Comparison of ENCODE assay signal across 21 cellular contexts in the genomic region with DNA sequence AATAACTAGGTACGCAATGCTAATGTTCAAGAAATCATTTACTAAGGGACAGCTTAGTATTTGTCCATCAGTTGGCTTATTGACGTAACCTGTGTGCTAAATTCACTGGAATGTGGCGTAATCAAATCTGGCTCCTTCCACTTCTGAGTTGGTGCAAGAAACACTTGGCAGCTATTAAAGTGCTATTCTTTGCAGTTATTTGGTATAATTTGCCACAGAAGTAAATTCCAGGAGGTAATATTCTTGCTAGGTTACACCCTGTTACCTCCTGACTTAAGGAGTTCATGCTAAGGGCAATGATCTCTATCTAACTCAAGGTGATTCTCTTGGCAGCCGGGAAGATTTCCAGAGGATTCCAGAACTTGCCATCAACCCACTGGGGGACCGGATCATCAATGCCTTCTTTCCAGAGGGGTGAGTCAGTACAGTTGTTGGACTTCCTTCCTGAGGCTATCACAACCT. TPM values are rescaled to one million over a fixed set of nuclear protein-coding genes. Genes with fewer than 3 reads are reported as not detected.
DNase-seq lines count a peak whose midpoint lies in the region; ATAC-seq and TF ChIP-seq lines count a peak whose summit lies in the region.
"Had no signal": no experiment of that assay in that cellular context is flagged by ENCODE, and none has a peak within 500 bp of the region (broad histone marks: within the 10 kb centered on the region; RNA-seq: fewer than 3 reads in every experiment).

No MANE protein-coding gene starts in this region.

- H3K36me3 ChIP-seq in lung (ENCODE audit: control insufficient read depth in 2 of 2, insufficient read depth in 2 of 2, low read length in 2 of 2), result peaks cover 6 to 15% of the 10 kb centered on the region in 2 donors

- no peaks in the 10 kb centered on the region for H3K27me3 ChIP-seq in right cardiac atrium (ENCODE audit: control insufficient read depth, insufficient read depth)
- no peaks in the 10 kb centered on the region for H3K27me3 ChIP-seq in lung (ENCODE audit: control insufficient read depth, insufficient read depth)
- H3K27me3 ChIP-seq: testis had no signal

- intact Hi-C loops in left cardiac atrium (cut with DNase I) (no loop called here), right cardiac atrium (cut with DNase I) (no loop called here)

- no peak overlapping the region for H3K27ac ChIP-seq in right cardiac atrium (ENCODE audit: low read length)
- H3K27ac ChIP-seq in lung (ENCODE audit: low read depth in 1 of 2, low read length in 1 of 2), result peak overlapping the region in 1 of 2 donors; percentile 20
- H3K27ac ChIP-seq: testis had no signal

- DNase-seq in left cardiac atrium (no peak), right cardiac atrium (no peak), fibroblast of mammary gland (ENCODE audit: low read depth) (peak; percentile 36), lung (ENCODE audit: low spot score) (peak; percentile 57), medulla oblongata (ENCODE audit: extremely low spot score) (no peak)
- DNase-seq: activated CD4-positive, alpha-beta memory T cell treated with anti-CD3 and anti-CD28 coated beads for 36 hours; activated naive CD8-positive, alpha-beta T cell treated with anti-CD3 and anti-CD28 coated beads, Interleukin-2, amount 10 ng/mL, durations not matched to agents 7 days and 5 days; activated T-cell treated with anti-CD3 and anti-CD28 coated beads, Interleukin-2, amount 50 U/mL, for 48 hours; CD4-positive, alpha-beta memory T cell; central memory CD4-positive, alpha-beta T cell; naive thymus-derived CD4-positive, alpha-beta T cell; NCI-H1694; NCI-H526; stimulated activated CD4-positive, alpha-beta T cell treated with anti-CD3 and anti-CD28 coated beads, Interleukin-1b, Interleukin-23, amount 100 ng/mL, for 48 hours; testis had no signal

- ATAC-seq in left cardiac atrium (peak; percentile 51 to 71), right cardiac atrium (no peak), lung (ENCODE audit: insufficient read depth, low FRiP score) (peak; percentile 56), HG02763 (IDR thresholded peaks at IDR 0.05; ENCODE audit: unreplicated experiment) (no peak), GM21447 (IDR thresholded peaks at IDR 0.05; ENCODE audit: unreplicated experiment) (no peak), GM18861 (IDR thresholded peaks at IDR 0.05; ENCODE audit: unreplicated experiment) (no peak)
- ATAC-seq: naive thymus-derived CD4-positive, alpha-beta T cell; Panc1 had no signal

- H3K4me1 ChIP-seq in right cardiac atrium (ENCODE audit: control insufficient read depth, insufficient read depth, low read length), result no peaks in the 10 kb centered on the region
- H3K4me1 ChIP-seq in lung (ENCODE audit: control insufficient read depth in 2 of 2, insufficient read depth in 2 of 2, low read length in 2 of 2), result peaks cover 3 to 15% of the 10 kb centered on the region in 2 donors
- H3K4me1 ChIP-seq: testis had no signal

- 72% methylated on average over 5 of the region's 5 CpGs for WGBS in right cardiac atrium
- WGBS in lung, 2 donors, result 56 to 58% methylated on average over 5 of the region's 5 CpGs

- no peak for TF ChIP-seq CTCF in fibroblast of mammary gland (conservative IDR thresholded peaks at IDR 0.05; ENCODE audit: control insufficient read depth, insufficient read depth, low read depth, low read length)
- TF ChIP-seq CTCF in lung (IDR thresholded peaks at IDR 0.05; ENCODE audit: control extremely low read depth, extremely low read depth), result no peak

- H3K9me3 ChIP-seq in right cardiac atrium (ENCODE audit: control insufficient read depth, low read length) (no peaks in the 10 kb centered on the region), lung (ENCODE audit: control insufficient read depth in 2 of 2, insufficient read depth in 1 of 2, low read length in 1 of 2) (no peaks in the 10 kb centered on the region)
- H3K9me3 ChIP-seq: testis had no signal

- H3K4me3 ChIP-seq in right cardiac atrium (ENCODE audit: low read length), result no peak overlapping the region
- no peak overlapping the region for H3K4me3 ChIP-seq in fibroblast of mammary gland (ENCODE audit: control insufficient read depth, low read depth, low read length)
- H3K4me3 ChIP-seq in lung, result no peak overlapping the region
- H3K4me3 ChIP-seq: testis had no signal

RNA-seq across cellular contexts. Expression of a gene that starts 25.5 kb away (rescaled TPM):
- 100 to 1,000 TPM; 113 to 123 TPM for total RNA-seq in left cardiac atrium
- 100 to 1,000 TPM in 3 of 4 donors, 10 to 100 TPM in 1; 91.2 to 129 (median 111) TPM for total RNA-seq in right cardiac atrium
- 44.2 TPM for polyA plus RNA-seq in right cardiac atrium
- 100 to 1,000 TPM; 124 to 167 TPM for total RNA-seq in lung
- polyA plus RNA-seq in lung, result 10 to 100 TPM; 73.3 to 78.9 TPM

RNA-seq across cellular contexts. Expression of a gene that starts 26.1 kb away (rescaled TPM):
- not detected for total RNA-seq in left cardiac atrium
- not detected for total RNA-seq in right cardiac atrium
- polyA plus RNA-seq in right cardiac atrium, result not detected
- under 1 TPM in 1 of 2 donors, not detected in 1; 0.15 TPM for total RNA-seq in lung
- polyA plus RNA-seq in lung, result under 1 TPM; 0.04 to 0.05 TPM
- total RNA-seq: activated CD4-positive, alpha-beta memory T cell treated with anti-CD3 and anti-CD28 coated beads for 36 hours; activated naive CD8-positive, alpha-beta T cell treated with anti-CD3 and anti-CD28 coated beads, Interleukin-2, amount 10 ng/mL, durations not matched to agents 7 days and 5 days; CD4-positive, alpha-beta memory T cell; Daoy; LHCN-M2; naive thymus-derived CD4-positive, alpha-beta T cell had no signal
- polyA plus RNA-seq: CD4-positive, alpha-beta memory T cell; naive thymus-derived CD4-positive, alpha-beta T cell had no signal

Comparison
In these comparisons a context has a peak if more than half of its experiments do, and no peak if none do; other contexts are left out.
1. ATAC-seq: peak in left cardiac atrium (2 of 2) and lung (single experiment); none in right cardiac atrium (0 of 2), HG02763 (single experiment), GM21447 (single experiment) and GM18861 (single experiment).
2. DNase-seq: peak in fibroblast of mammary gland (single experiment) and lung (single experiment); none in left cardiac atrium (single experiment), right cardiac atrium (0 of 3) and medulla oblongata (single experiment).